8 cellular contexts compared by ENCODE assay signal in the genomic region with DNA sequence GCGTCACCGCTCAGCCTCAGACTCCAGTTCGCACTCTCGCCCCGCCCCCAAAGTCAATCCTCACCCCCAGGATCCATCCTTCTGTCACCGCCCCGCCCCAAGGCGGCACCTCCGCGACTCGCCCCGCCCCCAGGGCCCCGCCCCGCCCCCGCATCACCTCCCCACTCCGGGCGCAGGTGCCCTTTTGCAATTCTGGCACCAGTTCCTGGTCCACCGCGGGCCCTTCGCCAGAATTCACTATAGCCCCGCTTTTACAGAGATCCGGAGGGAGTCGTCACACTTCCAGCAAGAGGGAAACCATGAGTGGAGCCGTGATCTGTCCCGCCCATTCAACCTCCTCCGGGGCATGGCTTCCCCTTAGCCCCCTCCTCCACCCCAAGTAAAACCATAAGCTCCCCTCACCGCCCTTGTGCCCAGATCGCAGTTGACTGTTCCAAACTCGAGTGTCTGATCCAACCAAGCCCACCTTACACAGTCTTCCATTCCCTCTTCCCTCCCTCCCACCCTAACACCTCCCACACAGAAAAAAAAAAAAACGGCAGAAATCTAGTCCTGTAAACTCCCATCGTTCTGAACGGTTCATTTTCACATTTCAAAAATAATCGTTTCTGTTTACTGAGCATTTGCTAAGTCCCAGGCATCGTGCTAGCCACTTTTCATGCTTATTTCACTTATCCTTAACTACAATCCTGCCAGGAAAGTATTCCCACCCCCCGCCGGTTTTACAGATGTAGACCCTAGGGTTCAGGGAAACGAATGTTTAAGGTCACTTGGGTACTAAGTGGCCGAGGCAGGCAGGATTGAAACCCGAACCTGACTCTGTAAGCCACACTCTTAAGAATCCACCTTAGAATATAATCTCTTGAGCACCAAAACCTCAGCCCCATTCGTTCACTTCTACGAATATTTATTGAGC. TPM values are rescaled to one million over a fixed set of nuclear protein-coding genes. Genes with fewer than 3 reads are reported as not detected.
DNase-seq lines count a peak whose midpoint lies in the region; ATAC-seq and TF ChIP-seq lines count a peak whose summit lies in the region.

No MANE protein-coding gene starts in this region.

- H3K27me3 ChIP-seq in muscle layer of colon (ENCODE audit: control insufficient read depth in 1 of 2, insufficient read depth in 2 of 2, low read length in 2 of 2) = no peaks in the 10 kb centered on the region

- H3K4me1 ChIP-seq in muscle layer of colon (ENCODE audit: insufficient read depth, low read length) = peaks cover 29% of the 10 kb centered on the region
- H3K4me1 ChIP-seq in urinary bladder (ENCODE audit: insufficient read depth) = no peaks in the 10 kb centered on the region

- 2% methylated on average over 41 of the region's 41 CpGs for WGBS in urinary bladder

- DNase-seq in COLO829 (ENCODE audit: low spot score) = peak; percentile 99
- DNase-seq in T-helper 2 cell = peak in 3 of 5 experiments; percentile 97 to 100 (median 99)
- no peak for DNase-seq in endothelial cell (ENCODE audit: low spot score)

- H3K9me3 ChIP-seq in muscle layer of colon (ENCODE audit: low read length) = no peaks in the 10 kb centered on the region

- H3K27ac Mint-ChIP-seq in endothelial cell (ENCODE audit: unreplicated experiment) = peak overlapping the region; percentile 95

- peak overlapping the region; percentile 54 to 97 for H3K4me3 ChIP-seq in muscle layer of colon (ENCODE audit: low read depth in 1 of 2, low read length in 2 of 2)
- H3K4me3 ChIP-seq in urinary bladder (ENCODE audit: low read depth, low read length) = peak overlapping the region; percentile 40

- H3K4me3 Mint-ChIP-seq in endothelial cell (ENCODE audit: unreplicated experiment) = peak overlapping the region; percentile 93

- H3K9me3 Mint-ChIP-seq in endothelial cell (ENCODE audit: unreplicated experiment) = no peaks in the 10 kb centered on the region

- peak overlapping the region; percentile 47 for H3K9ac ChIP-seq in muscle layer of colon (ENCODE audit: low read length)

- H3K27ac ChIP-seq in muscle layer of colon (ENCODE audit: low read depth, low read length) = peak overlapping the region; percentile 91
- peak overlapping the region; percentile 90 for H3K27ac ChIP-seq in urinary bladder (ENCODE audit: low read depth)

- peaks cover 26% of the 10 kb centered on the region for H3K4me1 Mint-ChIP-seq in endothelial cell (ENCODE audit: unreplicated experiment)

- ATAC-seq in GM19324 (IDR thresholded peaks at IDR 0.05; ENCODE audit: low FRiP score, unreplicated experiment) (peak; percentile 43), HG03571 (IDR thresholded peaks at IDR 0.05; ENCODE audit: unreplicated experiment) (peak; percentile 35), esophagus mucosa (no peak)

- peaks cover 16% of the 10 kb centered on the region for H3K27me3 Mint-ChIP-seq in endothelial cell (ENCODE audit: unreplicated experiment)

- no peaks in the 10 kb centered on the region for H3K36me3 Mint-ChIP-seq in endothelial cell (ENCODE audit: low read depth, unreplicated experiment)

- H3K36me3 ChIP-seq in muscle layer of colon (ENCODE audit: insufficient read depth, low read length) = no peaks in the 10 kb centered on the region
- no peaks in the 10 kb centered on the region for H3K36me3 ChIP-seq in urinary bladder (ENCODE audit: insufficient read depth)

- TF ChIP-seq CTCF in endothelial cell (IDR thresholded peaks at IDR 0.05; ENCODE audit: unreplicated experiment) = no peak

RNA-seq across cellular contexts. Expression of gene CASP9, which starts 1.3 kb away (rescaled TPM):
- 12.0 TPM for total RNA-seq in endothelial cell (ENCODE audit: unreplicated experiment)
- total RNA-seq in urinary bladder = 9.3 TPM
- polyA plus RNA-seq in urinary bladder = 15.4 TPM
- total RNA-seq in esophagus mucosa = 10.1 TPM

RNA-seq across cellular contexts. Expression of gene DNAJC16, which starts 1.3 kb away (rescaled TPM):
- total RNA-seq in endothelial cell (ENCODE audit: unreplicated experiment) (19.9 TPM), urinary bladder (18.7 TPM), esophagus mucosa (19.8 TPM)
- polyA plus RNA-seq in urinary bladder = 5.6 TPM

RNA-seq across cellular contexts. Expression of gene CELA2B, which starts 49.4 kb away (rescaled TPM):
- total RNA-seq in endothelial cell (ENCODE audit: unreplicated experiment) (not detected), urinary bladder (0.32 TPM), esophagus mucosa (not detected)
- not detected for polyA plus RNA-seq in urinary bladder

RNA-seq across cellular contexts. Expression of gene AGMAT, which starts 59.5 kb away (rescaled TPM):
- total RNA-seq in endothelial cell (ENCODE audit: unreplicated experiment) (0.18 TPM), urinary bladder (0.48 TPM), esophagus mucosa (1.4 TPM)
- polyA plus RNA-seq in urinary bladder = 0.27 TPM
